1 cellular context compared by ENCODE assay signal in the genomic region with DNA sequence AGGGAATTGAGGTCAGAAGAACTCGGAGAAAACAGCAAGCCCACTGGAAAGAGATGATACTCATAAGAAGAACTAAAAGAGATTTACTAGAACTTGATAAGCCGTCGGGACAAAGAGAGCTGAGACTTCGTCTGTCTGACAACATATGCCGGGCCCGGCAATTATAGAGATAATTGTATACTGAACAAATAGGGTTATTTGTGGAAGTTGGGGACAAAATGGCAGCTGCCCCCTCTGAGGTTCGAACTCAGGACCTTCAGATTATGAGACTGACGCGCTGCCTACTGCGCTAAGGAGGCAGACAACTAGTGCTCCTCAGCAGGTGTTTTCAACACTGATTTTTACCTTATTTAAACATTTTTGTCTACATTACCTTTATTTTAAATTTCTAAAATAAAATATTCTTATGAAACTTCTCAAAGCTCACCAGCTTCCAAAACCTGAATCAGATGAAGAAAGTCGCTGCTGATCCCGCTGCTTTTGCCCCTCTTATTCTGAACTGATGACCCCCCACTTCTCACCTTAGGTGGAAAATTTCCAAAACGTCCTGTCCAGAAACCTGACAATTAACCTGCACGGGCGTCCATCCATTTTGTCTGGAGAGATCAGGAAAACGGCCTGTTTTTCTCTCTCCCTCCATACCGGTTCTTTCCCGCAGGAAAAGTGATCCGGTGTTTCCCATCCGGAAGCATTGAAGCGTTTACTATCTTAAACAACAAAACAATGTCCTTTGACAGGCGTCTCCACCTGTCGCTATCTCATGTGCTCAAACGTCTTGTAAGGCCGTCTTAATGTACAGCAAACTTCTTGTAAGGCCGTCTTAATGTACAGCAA.
TF ChIP-seq lines count a peak whose summit lies in the region.

No MANE protein-coding gene starts in this region.

TF ChIP-seq in K562, 482 proteins besides CTCF, POLR2A, EP300 and RAD21 (continued from another document and continues in another):
- TF ChIP-seq, protein P1, sequence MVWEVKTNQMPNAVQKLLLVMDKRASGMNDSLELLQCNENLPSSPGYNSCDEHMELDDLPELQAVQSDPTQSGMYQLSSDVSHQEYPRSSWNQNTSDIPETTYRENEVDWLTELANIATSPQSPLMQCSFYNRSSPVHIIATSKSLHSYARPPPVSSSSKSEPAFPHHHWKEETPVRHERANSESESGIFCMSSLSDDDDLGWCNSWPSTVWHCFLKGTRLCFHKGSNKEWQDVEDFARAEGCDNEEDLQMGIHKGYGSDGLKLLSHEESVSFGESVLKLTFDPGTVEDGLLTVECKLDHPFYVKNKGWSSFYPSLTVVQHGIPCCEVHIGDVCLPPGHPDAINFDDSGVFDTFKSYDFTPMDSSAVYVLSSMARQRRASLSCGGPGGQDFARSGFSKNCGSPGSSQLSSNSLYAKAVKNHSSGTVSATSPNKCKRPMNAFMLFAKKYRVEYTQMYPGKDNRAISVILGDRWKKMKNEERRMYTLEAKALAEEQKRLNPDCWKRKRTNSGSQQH (CRISPR knock-in tag; IDR thresholded peaks at IDR 0.05): 0 out of 2 replicates have a peak, but pooled peaks have one; percentile 7
- TF ChIP-seq, protein P2, sequence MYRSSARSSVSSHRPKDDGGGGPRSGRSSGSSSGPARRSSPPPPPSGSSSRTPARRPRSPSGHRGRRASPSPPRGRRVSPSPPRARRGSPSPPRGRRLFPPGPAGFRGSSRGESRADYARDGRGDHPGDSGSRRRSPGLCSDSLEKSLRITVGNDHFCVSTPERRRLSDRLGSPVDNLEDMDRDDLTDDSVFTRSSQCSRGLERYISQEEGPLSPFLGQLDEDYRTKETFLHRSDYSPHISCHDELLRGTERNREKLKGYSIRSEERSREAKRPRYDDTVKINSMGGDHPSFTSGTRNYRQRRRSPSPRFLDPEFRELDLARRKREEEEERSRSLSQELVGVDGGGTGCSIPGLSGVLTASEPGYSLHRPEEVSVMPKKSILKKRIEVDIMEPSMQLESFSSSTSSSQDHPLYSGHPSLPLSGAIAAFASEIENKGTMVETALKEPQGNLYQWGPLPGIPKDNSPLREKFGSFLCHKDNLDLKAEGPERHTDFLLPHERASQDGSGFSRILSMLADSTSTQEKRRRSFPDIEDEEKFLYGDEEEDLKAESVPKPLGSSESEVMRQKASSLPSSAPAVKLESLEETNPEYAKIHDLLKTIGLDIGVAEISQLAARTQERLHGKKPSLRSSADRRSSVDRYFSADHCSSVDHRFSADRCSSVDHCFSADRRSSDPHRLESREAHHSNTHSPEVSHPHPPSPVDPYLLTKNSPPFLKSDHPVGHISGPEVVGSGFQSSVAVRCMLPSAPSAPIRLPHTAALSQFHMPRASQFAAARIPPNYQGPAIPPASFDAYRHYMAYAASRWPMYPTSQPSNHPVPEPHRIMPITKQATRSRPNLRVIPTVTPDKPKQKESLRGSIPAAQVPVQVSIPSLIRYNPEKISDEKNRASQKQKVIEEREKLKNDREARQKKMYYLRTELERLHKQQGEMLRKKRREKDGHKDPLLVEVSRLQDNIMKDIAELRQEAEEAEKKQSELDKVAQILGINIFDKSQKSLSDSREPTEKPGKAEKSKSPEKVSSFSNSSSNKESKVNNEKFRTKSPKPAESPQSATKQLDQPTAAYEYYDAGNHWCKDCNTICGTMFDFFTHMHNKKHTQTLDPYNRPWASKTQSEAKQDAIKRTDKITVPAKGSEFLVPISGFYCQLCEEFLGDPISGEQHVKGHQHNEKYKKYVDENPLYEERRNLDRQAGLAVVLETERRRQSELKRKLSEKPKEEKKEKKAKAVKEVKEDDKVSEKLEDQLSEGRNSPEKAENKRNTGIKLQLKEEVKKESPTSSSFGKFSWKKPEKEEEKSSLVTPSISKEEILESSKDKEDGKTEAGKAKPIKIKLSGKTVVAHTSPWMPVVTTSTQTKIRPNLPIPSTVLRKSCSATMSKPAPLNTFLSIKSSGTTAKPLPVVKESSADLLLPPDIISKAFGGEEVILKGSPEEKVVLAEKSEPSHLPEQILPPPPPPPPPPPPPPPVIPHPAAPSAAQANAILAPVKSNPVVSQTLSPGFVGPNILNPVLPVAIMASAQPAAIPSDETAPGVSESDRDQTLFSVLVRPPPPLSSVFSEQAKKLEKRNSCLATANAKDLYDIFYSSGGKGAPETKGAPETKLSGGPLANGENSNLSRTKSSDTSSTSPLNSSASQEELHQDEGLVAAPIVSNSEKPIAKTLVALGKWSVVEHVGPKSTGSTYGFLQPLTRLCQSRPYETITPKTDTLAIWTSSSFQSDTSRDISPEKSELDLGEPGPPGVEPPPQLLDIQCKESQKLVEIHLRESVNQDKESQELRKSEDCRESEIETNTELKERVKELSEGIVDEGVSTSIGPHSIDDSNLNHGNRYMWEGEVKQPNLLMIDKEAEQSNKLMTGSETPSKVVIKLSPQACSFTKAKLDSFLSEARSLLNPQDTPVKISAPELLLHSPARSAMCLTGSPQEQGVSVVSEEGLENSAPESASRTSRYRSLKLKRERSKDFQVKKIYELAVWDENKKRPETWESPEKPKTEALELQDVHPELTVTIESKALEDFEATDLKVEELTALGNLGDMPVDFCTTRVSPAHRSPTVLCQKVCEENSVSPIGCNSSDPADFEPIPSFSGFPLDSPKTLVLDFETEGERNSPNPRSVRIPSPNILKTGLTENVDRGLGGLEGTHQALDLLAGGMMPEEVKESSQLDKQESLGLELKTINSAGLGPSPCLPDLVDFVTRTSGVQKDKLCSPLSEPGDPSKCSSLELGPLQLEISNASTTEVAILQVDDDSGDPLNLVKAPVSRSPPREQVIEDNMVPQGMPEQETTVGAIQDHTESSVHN (IDR thresholded peaks at IDR 0.05; ENCODE audit: borderline replicate concordance in 1 of 2, low read depth in 1 of 2): peak in 1 of 2 experiments; percentile 5; a peak in 1 of 4 replicates
- TF ChIP-seq, protein P3, sequence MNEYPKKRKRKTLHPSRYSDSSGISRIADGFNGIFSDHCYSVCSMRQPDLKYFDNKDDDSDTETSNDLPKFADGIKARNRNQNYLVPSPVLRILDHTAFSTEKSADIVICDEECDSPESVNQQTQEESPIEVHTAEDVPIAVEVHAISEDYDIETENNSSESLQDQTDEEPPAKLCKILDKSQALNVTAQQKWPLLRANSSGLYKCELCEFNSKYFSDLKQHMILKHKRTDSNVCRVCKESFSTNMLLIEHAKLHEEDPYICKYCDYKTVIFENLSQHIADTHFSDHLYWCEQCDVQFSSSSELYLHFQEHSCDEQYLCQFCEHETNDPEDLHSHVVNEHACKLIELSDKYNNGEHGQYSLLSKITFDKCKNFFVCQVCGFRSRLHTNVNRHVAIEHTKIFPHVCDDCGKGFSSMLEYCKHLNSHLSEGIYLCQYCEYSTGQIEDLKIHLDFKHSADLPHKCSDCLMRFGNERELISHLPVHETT (CRISPR knock-in tag; conservative IDR thresholded peaks at IDR 0.05 in 1 of 2, IDR thresholded peaks at IDR 0.05 in 1 of 2): peak in 1 of 2 experiments; percentile 55; a peak in 1 of 4 replicates
- TF ChIP-seq SMARCA5 (IDR thresholded peaks at IDR 0.05): no peak
- no peak; the same call in 1 of the 2 replicates for TF ChIP-seq ELF1 (tag; IDR thresholded peaks at IDR 0.05)
- TF ChIP-seq, protein P4, sequence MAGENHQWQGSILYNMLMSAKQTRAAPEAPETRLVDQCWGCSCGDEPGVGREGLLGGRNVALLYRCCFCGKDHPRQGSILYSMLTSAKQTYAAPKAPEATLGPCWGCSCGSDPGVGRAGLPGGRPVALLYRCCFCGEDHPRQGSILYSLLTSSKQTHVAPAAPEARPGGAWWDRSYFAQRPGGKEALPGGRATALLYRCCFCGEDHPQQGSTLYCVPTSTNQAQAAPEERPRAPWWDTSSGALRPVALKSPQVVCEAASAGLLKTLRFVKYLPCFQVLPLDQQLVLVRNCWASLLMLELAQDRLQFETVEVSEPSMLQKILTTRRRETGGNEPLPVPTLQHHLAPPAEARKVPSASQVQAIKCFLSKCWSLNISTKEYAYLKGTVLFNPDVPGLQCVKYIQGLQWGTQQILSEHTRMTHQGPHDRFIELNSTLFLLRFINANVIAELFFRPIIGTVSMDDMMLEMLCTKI (IDR thresholded peaks at IDR 0.05; ENCODE audit: partially characterized antibody): no peak
- no peak for TF ChIP-seq RBM34 (IDR thresholded peaks at IDR 0.05; ENCODE audit: borderline replicate concordance, insufficient read depth, low read length)
- no peak for TF ChIP-seq KDM4B (IDR thresholded peaks at IDR 0.05; ENCODE audit: borderline replicate concordance in 2 of 2, low read depth in 1 of 2)
- TF ChIP-seq ZNF551 (CRISPR knock-in tag; IDR thresholded peaks at IDR 0.05): no peak
- no peak for TF ChIP-seq PRDM10 (IDR thresholded peaks at IDR 0.05; ENCODE audit: partially characterized antibody)
- TF ChIP-seq YY1 (IDR thresholded peaks at IDR 0.05; ENCODE audit: borderline replicate concordance in 1 of 3, control insufficient read depth in 1 of 3, extremely low read depth in 1 of 3, insufficient read depth in 3 of 3, insufficient read length in 1 of 3, insufficient replicate concordance in 2 of 3, low read depth in 1 of 3, low read length in 2 of 3): peak; percentile 26 to 90 (median 86)
- TF ChIP-seq ZNF282 (CRISPR knock-in tag; IDR thresholded peaks at IDR 0.05): no peak
- TF ChIP-seq, protein P5, sequence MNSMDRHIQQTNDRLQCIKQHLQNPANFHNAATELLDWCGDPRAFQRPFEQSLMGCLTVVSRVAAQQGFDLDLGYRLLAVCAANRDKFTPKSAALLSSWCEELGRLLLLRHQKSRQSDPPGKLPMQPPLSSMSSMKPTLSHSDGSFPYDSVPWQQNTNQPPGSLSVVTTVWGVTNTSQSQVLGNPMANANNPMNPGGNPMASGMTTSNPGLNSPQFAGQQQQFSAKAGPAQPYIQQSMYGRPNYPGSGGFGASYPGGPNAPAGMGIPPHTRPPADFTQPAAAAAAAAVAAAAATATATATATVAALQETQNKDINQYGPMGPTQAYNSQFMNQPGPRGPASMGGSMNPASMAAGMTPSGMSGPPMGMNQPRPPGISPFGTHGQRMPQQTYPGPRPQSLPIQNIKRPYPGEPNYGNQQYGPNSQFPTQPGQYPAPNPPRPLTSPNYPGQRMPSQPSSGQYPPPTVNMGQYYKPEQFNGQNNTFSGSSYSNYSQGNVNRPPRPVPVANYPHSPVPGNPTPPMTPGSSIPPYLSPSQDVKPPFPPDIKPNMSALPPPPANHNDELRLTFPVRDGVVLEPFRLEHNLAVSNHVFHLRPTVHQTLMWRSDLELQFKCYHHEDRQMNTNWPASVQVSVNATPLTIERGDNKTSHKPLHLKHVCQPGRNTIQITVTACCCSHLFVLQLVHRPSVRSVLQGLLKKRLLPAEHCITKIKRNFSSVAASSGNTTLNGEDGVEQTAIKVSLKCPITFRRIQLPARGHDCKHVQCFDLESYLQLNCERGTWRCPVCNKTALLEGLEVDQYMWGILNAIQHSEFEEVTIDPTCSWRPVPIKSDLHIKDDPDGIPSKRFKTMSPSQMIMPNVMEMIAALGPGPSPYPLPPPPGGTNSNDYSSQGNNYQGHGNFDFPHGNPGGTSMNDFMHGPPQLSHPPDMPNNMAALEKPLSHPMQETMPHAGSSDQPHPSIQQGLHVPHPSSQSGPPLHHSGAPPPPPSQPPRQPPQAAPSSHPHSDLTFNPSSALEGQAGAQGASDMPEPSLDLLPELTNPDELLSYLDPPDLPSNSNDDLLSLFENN (IDR thresholded peaks at IDR 0.05; ENCODE audit: low read depth in 2 of 2, low read length in 2 of 2): no peak
- TF ChIP-seq RAD51 (IDR thresholded peaks at IDR 0.05; ENCODE audit: borderline replicate concordance, low read depth): no peak
- TF ChIP-seq SNRNP70 (optimal IDR thresholded peaks at IDR 0.05; ENCODE audit: low read depth, low read length): no peak
- TF ChIP-seq CHAMP1 (IDR thresholded peaks at IDR 0.05): peak; percentile 92
- 0 out of 2 replicates have a peak, but pooled peaks have one; percentile 48 for TF ChIP-seq EP400 (IDR thresholded peaks at IDR 0.05)
- no peak for TF ChIP-seq RBM17 (IDR thresholded peaks at IDR 0.05; ENCODE audit: borderline replicate concordance, low read depth, low read length)
